Comparison of ENCODE assay signal across 21 cellular contexts in the genomic region with DNA sequence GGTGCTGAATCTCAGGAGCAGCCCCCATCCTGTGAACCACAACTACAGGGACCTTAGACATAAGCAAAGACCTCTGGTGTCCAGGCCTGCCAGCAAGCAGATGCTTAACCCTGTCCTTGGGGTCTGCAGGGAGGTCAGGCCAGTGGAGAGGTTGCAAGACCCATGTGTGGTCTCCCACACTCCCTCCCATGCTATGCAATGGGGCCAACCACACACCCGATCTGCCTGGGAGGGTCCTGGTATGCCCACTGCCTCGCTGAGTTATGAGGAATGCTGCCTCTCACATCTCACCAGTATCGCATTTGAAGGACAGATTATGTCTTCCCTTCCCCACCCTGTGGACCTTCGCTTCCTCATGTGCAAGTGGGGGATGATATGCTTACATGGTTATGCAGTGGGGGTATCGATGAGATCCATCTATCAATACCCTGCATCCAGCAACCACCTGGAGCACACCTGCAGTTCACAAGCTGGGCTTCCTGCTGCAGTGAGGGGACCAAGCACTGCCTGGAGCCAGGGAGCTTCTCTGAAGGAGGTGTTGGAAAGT.
DNase-seq lines count a peak whose midpoint lies in the region; ATAC-seq, FAIRE-seq and TF ChIP-seq lines count a peak whose summit lies in the region.
"Had no signal": no experiment of that assay in that cellular context is flagged by ENCODE, and none has a peak within 500 bp of the region (broad histone marks: within the 10 kb centered on the region; RNA-seq: fewer than 3 reads in every experiment).

No MANE protein-coding gene starts in this region.

- H3K36me3 ChIP-seq in H7 (replicated peaks; ENCODE audit: control insufficient read depth, insufficient read depth, low read length) (no peaks in the 10 kb centered on the region), kidney (ENCODE audit: control insufficient read depth in 1 of 2, insufficient read depth in 2 of 2, low read length in 2 of 2) (no peaks in the 10 kb centered on the region)
- H3K36me3 ChIP-seq: BLaER1 treated with 17β-estradiol and CSF1 and Interleukin-3, amounts not matched to agents 10 nM and 100 nM had no signal

- peaks cover 35% of the 10 kb centered on the region for H3K9me3 Mint-ChIP-seq in endothelial cell (ENCODE audit: unreplicated experiment)
- H3K9me3 Mint-ChIP-seq: CD4-positive, alpha-beta T cell had no signal

- DNase-seq in H7 (peak; percentile 2), endothelial cell (ENCODE audit: low spot score) (no peak), kidney (peak; percentile 36), glomerular visceral epithelial cell (ENCODE audit: extremely low spot score) (no peak), Kasumi-1 (lab: John Stamatoyannopoulos, UW) (no peak)
- DNase-seq: AML-193; Caco-2; Calu3; CD4-positive, alpha-beta T cell; CD8-positive, alpha-beta T cell; DMS79 treated with DMSO at 0.1 percent for 48 hours; GF-D8 had no signal

- H3K27ac Mint-ChIP-seq in endothelial cell (ENCODE audit: unreplicated experiment): no peak overlapping the region
- H3K27ac Mint-ChIP-seq: B cell; CD4-positive, alpha-beta T cell; CD8-positive, alpha-beta T cell had no signal

- H3K36me3 Mint-ChIP-seq in endothelial cell (ENCODE audit: low read depth, unreplicated experiment): peaks cover 13% of the 10 kb centered on the region
- H3K36me3 Mint-ChIP-seq: CD8-positive, alpha-beta T cell had no signal

- no peaks in the 10 kb centered on the region for H3K27me3 ChIP-seq in H7 (ENCODE audit: control insufficient read depth, insufficient read depth, low read length)
- H3K27me3 ChIP-seq: BLaER1 treated with 17β-estradiol and CSF1 and Interleukin-3, amounts not matched to agents 10 nM and 100 nM had no signal

- no peak for ATAC-seq in GM18873 (IDR thresholded peaks at IDR 0.05; ENCODE audit: low FRiP score, unreplicated experiment)
- ATAC-seq: A549; CD8-positive, alpha-beta T cell had no signal

- intact Hi-C loops in kidney (cut with DNase I): no loop called here

- peaks cover 16% of the 10 kb centered on the region for H3K27me3 Mint-ChIP-seq in endothelial cell (ENCODE audit: unreplicated experiment)
- H3K27me3 Mint-ChIP-seq: B cell; CD4-positive, alpha-beta T cell had no signal

- no peaks in the 10 kb centered on the region for H3K4me1 Mint-ChIP-seq in endothelial cell (ENCODE audit: unreplicated experiment)
- H3K4me1 Mint-ChIP-seq: B cell had no signal

- FAIRE-seq in kidney (lab: Jason Lieb, UNC): no peak
- FAIRE-seq: A549, D721Med, G401.6, GM12891 had no signal

- H3K27ac ChIP-seq in kidney (ENCODE audit: low read depth in 2 of 2, low read length in 2 of 2): no peak overlapping the region
- H3K27ac ChIP-seq: 22Rv1; A549; BLaER1 treated with 17β-estradiol and CSF1 and Interleukin-3, amounts not matched to agents 10 nM and 100 nM; C4-2B had no signal

- TF ChIP-seq CTCF in endothelial cell (IDR thresholded peaks at IDR 0.05; ENCODE audit: unreplicated experiment) (no peak), kidney (IDR thresholded peaks at IDR 0.05; ENCODE audit: borderline replicate concordance, extremely low read depth, insufficient read depth) (no peak)

- no peaks in the 10 kb centered on the region for H3K4me1 ChIP-seq in kidney (ENCODE audit: control insufficient read depth in 1 of 2, insufficient read depth in 1 of 2, low read depth in 1 of 2, low read length in 2 of 2)
- H3K4me1 ChIP-seq: A549; BLaER1 treated with 17β-estradiol and CSF1 and Interleukin-3, amounts not matched to agents 10 nM and 100 nM; Caco-2 had no signal

- H3K9ac ChIP-seq in kidney (ENCODE audit: low read length in 2 of 2): no peak overlapping the region
- H3K9ac ChIP-seq: BLaER1 treated with 17β-estradiol and CSF1 and Interleukin-3, amounts not matched to agents 10 nM and 100 nM had no signal

- H3K9me3 ChIP-seq in kidney (ENCODE audit: control insufficient read depth in 1 of 2, low read length in 2 of 2): no peaks in the 10 kb centered on the region
- H3K9me3 ChIP-seq: A549, Caco-2 had no signal

- H3K4me3 Mint-ChIP-seq in endothelial cell (ENCODE audit: unreplicated experiment): peak overlapping the region; percentile 73
- H3K4me3 Mint-ChIP-seq: B cell; CD4-positive, alpha-beta T cell; CD8-positive, alpha-beta T cell had no signal

- H3K4me3 ChIP-seq in H7 (ENCODE audit: insufficient read depth, low read depth, low read length) (no peak overlapping the region), kidney (ENCODE audit: low read length in 2 of 2) (no peak overlapping the region)
- H3K4me3 ChIP-seq: A549; BLaER1 treated with 17β-estradiol and CSF1 and Interleukin-3, amounts not matched to agents 10 nM and 100 nM had no signal

Comparison
In these comparisons a context has a peak if more than half of its experiments do, and no peak if none do; other contexts are left out.
1. DNase-seq: peak in H7 (single experiment) and kidney (single experiment); none in endothelial cell (single experiment), glomerular visceral epithelial cell (single experiment) and Kasumi-1 (0 of 2).